In the genomic region with DNA sequence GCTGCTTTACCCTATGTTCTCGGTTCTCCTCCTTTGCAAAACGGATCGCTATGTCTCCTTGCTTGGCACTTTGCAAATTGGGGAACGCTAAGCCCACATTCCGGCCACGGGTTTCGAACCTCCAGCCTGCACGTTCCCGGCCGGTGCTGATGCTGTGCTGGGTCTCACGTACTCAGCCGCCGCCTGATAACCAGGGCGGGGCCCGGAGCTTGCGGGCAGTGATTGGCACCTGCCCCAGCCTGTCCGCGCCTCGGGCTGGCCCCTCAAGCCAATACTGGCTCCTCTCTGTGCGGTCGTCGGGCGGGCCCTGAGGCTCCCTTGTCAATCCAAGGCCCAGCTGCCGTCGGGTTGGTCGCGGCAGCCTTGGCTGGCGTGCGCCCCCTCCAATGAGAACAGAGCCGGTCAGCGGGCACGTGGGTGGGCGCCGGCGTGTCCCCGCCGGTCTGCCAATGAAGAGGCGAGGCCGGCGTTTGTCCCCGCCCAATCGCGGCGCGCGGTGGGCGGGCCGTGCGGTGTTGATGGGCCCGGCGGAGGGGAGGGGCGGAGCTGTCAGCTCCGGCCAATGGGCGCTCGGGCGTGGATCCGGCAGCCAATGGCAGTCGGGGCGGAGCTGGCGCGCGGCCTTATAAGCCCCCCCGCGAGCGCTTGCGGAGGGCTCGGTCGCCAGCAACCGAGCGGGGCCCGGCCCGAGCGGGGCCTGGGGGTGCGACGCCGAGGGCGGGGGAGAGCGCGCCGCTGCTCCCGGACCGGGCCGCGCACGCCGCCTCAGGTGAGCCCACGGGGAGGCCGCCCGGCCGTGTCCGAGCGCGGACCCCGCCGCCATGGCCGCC, we compare ENCODE assay signal across 8 cellular contexts. TPM values are rescaled to one million over a fixed set of nuclear protein-coding genes. Genes with fewer than 3 reads are reported as not detected.
DNase-seq lines count a peak whose midpoint lies in the region; TF ChIP-seq lines count a peak whose summit lies in the region.

A gene (plus strand): TSS at position 652 of the 830 bp plus-strand sequence. CDS start 63,778 bp downstream, outside the sequence.

- 0 to 3% (median 1%) methylated on average over 10 to 96 of the region's 96 CpGs for WGBS in stomach, 5 donors

- H4K20me1 ChIP-seq in neural cell (ENCODE audit: insufficient read depth): peaks cover 15% of the 10 kb centered on the region

- H3F3A ChIP-seq in neural cell (ENCODE audit: insufficient read depth, low read length, poor library complexity, severe bottlenecking): no peaks in the 10 kb centered on the region

- peak within 1 kb of the TSS; percentile 84 for H3K9ac ChIP-seq in neural cell (ENCODE audit: low read length)

- intact Hi-C loops in stomach (cut with DNase I; ENCODE audit: low total_unique reads): no loop called here

- H3K9me3 ChIP-seq in neural cell (ENCODE audit: low read length) (no peaks in the 10 kb centered on the region), stomach (no peaks in the 10 kb centered on the region)

- TF ChIP-seq RAD21 in neural cell (conservative IDR thresholded peaks at IDR 0.05): no peak

- TF ChIP-seq CTCF in fibroblast of the aortic adventitia (IDR thresholded peaks at IDR 0.05; ENCODE audit: insufficient read depth, low read length): no peak
- peak; percentile 58 for TF ChIP-seq CTCF in neural cell (IDR thresholded peaks at IDR 0.05; ENCODE audit: poor library complexity, severe bottlenecking)
- no peak for TF ChIP-seq CTCF in stomach (IDR thresholded peaks at IDR 0.05)

- H3K4me3 ChIP-seq in H7 (ENCODE audit: insufficient read depth, low read depth, low read length) (peak within 1 kb of the TSS; percentile 52), fibroblast of the aortic adventitia (ENCODE audit: low read depth, low read length) (peak within 1 kb of the TSS; percentile 82), neural cell (ENCODE audit: low read length) (peak within 1 kb of the TSS; percentile 79), stomach (peak within 1 kb of the TSS; percentile 62 to 74 (median 69))

- DNase-seq in ELF-1 (ENCODE audit: low read depth, low spot score): peak; percentile 100
- DNase-seq in H7: peak; percentile 100
- DNase-seq in M059J (ENCODE audit: low read depth): peak; percentile 99
- peak; percentile 97 to 98 for DNase-seq in SHP77 (lab: John Stamatoyannopoulos, UW)
- peak; percentile 99 for DNase-seq in activated effector memory CD4-positive, alpha-beta T cell treated with Interleukin-2 at 50 U/mL for 16 hours
- DNase-seq in fibroblast of the aortic adventitia (ENCODE audit: low read depth): peak; percentile 99
- peak; percentile 99 for DNase-seq in stomach

- H3K27ac ChIP-seq in neural cell (ENCODE audit: low read length) (peak within 1 kb of the TSS; percentile 51), stomach (peak within 1 kb of the TSS; percentile 63 to 84 (median 83))

- peak within 1 kb of the TSS; percentile 54 for H2AFZ ChIP-seq in neural cell (ENCODE audit: low read depth, low read length)

- H3K36me3 ChIP-seq in H7 (replicated peaks; ENCODE audit: control insufficient read depth, insufficient read depth, low read length) (no peaks in the 10 kb centered on the region), neural cell (ENCODE audit: insufficient read depth, low read length) (no peaks in the 10 kb centered on the region), stomach (no peaks in the 10 kb centered on the region)

- H3K9me2 ChIP-seq in neural cell (ENCODE audit: insufficient read depth, low read length): no peaks in the 10 kb centered on the region

- H3K4me1 ChIP-seq in stomach: peaks cover 33 to 49% (median 42%) of the 10 kb centered on the region in 4 donors

- H3K27me3 ChIP-seq in H7 (ENCODE audit: control insufficient read depth, insufficient read depth, low read length) (no peaks in the 10 kb centered on the region), neural cell (ENCODE audit: insufficient read depth, low read depth, low read length) (no peaks in the 10 kb centered on the region), stomach (no peaks in the 10 kb centered on the region)

- peak; percentile 63 for TF ChIP-seq EP300 in neural cell (conservative IDR thresholded peaks at IDR 0.05; ENCODE audit: poor library complexity, severe bottlenecking)
- no peak for TF ChIP-seq EP300 in stomach (IDR thresholded peaks at IDR 0.05)

- peak within 1 kb of the TSS; percentile 83 for H3K4me2 ChIP-seq in neural cell (ENCODE audit: low read length)

- no peak for TF ChIP-seq POLR2A in stomach (IDR thresholded peaks at IDR 0.05)

- peaks cover 39% of the 10 kb centered on the region for H3K79me2 ChIP-seq in neural cell (replicated peaks; ENCODE audit: insufficient read depth, low read length)

TF ChIP-seq in neural cell, 6 proteins besides CTCF, POLR2A, EP300 and RAD21:
- TF ChIP-seq MXI1 (conservative IDR thresholded peaks at IDR 0.05; ENCODE audit: poor library complexity, severe bottlenecking): peak; percentile 51
- TF ChIP-seq TAF1 (IDR thresholded peaks at IDR 0.05; ENCODE audit: low read depth): peak; percentile 50
- peak; percentile 90 for TF ChIP-seq POLR2AphosphoS5 (IDR thresholded peaks at IDR 0.05)
- no peak for TF ChIP-seq SMC3 (conservative IDR thresholded peaks at IDR 0.05; ENCODE audit: poor library complexity)
- TF ChIP-seq EZH2 (IDR thresholded peaks at IDR 0.05; ENCODE audit: borderline replicate concordance, insufficient read depth, low read length, poor library complexity, severe bottlenecking): no peak
- TF ChIP-seq, protein P1, sequence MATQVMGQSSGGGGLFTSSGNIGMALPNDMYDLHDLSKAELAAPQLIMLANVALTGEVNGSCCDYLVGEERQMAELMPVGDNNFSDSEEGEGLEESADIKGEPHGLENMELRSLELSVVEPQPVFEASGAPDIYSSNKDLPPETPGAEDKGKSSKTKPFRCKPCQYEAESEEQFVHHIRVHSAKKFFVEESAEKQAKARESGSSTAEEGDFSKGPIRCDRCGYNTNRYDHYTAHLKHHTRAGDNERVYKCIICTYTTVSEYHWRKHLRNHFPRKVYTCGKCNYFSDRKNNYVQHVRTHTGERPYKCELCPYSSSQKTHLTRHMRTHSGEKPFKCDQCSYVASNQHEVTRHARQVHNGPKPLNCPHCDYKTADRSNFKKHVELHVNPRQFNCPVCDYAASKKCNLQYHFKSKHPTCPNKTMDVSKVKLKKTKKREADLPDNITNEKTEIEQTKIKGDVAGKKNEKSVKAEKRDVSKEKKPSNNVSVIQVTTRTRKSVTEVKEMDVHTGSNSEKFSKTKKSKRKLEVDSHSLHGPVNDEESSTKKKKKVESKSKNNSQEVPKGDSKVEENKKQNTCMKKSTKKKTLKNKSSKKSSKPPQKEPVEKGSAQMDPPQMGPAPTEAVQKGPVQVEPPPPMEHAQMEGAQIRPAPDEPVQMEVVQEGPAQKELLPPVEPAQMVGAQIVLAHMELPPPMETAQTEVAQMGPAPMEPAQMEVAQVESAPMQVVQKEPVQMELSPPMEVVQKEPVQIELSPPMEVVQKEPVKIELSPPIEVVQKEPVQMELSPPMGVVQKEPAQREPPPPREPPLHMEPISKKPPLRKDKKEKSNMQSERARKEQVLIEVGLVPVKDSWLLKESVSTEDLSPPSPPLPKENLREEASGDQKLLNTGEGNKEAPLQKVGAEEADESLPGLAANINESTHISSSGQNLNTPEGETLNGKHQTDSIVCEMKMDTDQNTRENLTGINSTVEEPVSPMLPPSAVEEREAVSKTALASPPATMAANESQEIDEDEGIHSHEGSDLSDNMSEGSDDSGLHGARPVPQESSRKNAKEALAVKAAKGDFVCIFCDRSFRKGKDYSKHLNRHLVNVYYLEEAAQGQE (IDR thresholded peaks at IDR 0.05; ENCODE audit: borderline replicate concordance): no peak

RNA-seq across cellular contexts. Expression of the gene that starts here (rescaled TPM):
- 12.0 and 18.5 TPM in 2 replicates for total RNA-seq in H7 (2014; rRNA removed; shearing (Covaris generic))
- total RNA-seq in M059J (2014; rRNA removed; shearing (Covaris generic)): 9.8 and 24.9 TPM in 2 replicates
- 13.5 and 17.3 TPM in 2 replicates for total RNA-seq in fibroblast of the aortic adventitia (ENCODE audit: low replicate concordance)
- polyA plus RNA-seq in neural cell: 19.1 and 19.6 TPM in 2 replicates
- 45.0 and 54.3 TPM in 2 replicates for polyA minus RNA-seq in neural cell
- 100 to 1,000 TPM in 2 of 5 donors, 10 to 100 TPM in 3; 22.9 to 202 (median 59.1) TPM for total RNA-seq in stomach
- polyA plus RNA-seq in stomach: 10 to 100 TPM in 2 of 3 donors, 1 to 10 TPM in 1; 5.2 to 10.1 (median 10.0) TPM

Comparison
In these comparisons a context has a peak if more than half of its experiments do, and no peak if none do; other contexts are left out.
1. Peak in every context shown above with its lines: DNase-seq, H3K4me3 ChIP-seq and H3K27ac ChIP-seq.